In the genomic region with DNA sequence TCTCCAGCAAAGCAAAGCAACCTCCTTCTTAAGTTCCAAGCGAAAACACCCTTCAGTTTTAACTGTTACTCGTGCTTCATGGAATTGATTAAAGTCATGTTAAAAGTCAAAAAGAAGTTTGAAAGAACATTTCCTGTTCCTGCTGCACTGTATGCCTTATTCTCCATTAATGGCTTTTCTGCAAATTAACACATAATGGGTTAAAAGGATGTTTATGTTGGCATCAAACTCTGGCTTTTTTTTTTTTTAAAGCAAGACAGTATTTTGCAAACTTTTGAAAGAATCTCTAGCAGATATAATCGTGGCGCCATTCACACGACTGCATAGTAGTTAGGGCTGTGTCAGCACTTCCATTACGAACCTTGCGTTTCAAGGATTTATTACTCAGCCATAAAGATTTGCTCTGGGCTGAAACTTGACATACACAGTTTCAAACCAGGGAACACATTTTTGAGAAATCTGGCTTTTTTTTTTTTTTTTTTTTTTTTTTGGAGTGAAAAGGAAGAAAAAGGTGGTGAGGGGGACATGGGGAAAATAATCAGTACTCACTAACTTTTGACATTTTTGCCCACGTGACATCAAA, we compare ENCODE assay signal across 23 cellular contexts.
DNase-seq lines count a peak whose midpoint lies in the region; ATAC-seq, FAIRE-seq and TF ChIP-seq lines count a peak whose summit lies in the region.
"Had no signal": no experiment of that assay in that cellular context is flagged by ENCODE, and none has a peak within 500 bp of the region (broad histone marks: within the 10 kb centered on the region; RNA-seq: fewer than 3 reads in every experiment).

No MANE protein-coding gene starts in this region.

- H4K20me1 ChIP-seq in SK-N-SH (ENCODE audit: insufficient read depth) = no peaks in the 10 kb centered on the region
- H4K20me1 ChIP-seq in K562 (replicated peaks; ENCODE audit: control insufficient read depth, insufficient read depth, low read length) = no peaks in the 10 kb centered on the region

- H3K9me1 ChIP-seq in K562 (ENCODE audit: control insufficient read depth, insufficient read depth, low read length) = no peaks in the 10 kb centered on the region

- H3K79me2 ChIP-seq in SK-N-SH (ENCODE audit: insufficient read depth) = no peaks in the 10 kb centered on the region
- H3K79me2 ChIP-seq in K562 (ENCODE audit: control insufficient read depth, insufficient read depth, low read length) = no peaks in the 10 kb centered on the region

- no peak overlapping the region for H2BK12ac ChIP-seq in mesenchymal stem cell (ENCODE audit: low read length in 2 of 2)

- H2AK5ac ChIP-seq in mesenchymal stem cell (ENCODE audit: low read length, severe bottlenecking) = no peak overlapping the region

- POLR2A ChIA-PET in SK-N-SH (lab: Yijun Ruan, JAX) (no interaction called here), K562 (lab: Yijun Ruan, JAX) (no interaction called here)

- TF ChIP-seq RAD21 in SK-N-SH (IDR thresholded peaks at IDR 0.05; ENCODE audit: low read length) = no peak
- no peak for TF ChIP-seq RAD21 in K562 (CRISPR knock-in tag; conservative IDR thresholded peaks at IDR 0.05 in 1 of 2, IDR thresholded peaks at IDR 0.05 in 1 of 2)

- TF ChIP-seq EP300 in SK-N-SH (IDR thresholded peaks at IDR 0.05; ENCODE audit: borderline replicate concordance in 1 of 2, low read depth in 1 of 2, low read length in 1 of 2) (no peak), K562 (IDR thresholded peaks at IDR 0.05; ENCODE audit: low read length) (no peak)

- H2BK15ac ChIP-seq in mesenchymal stem cell (ENCODE audit: low read depth, poor library complexity, severe bottlenecking) = no peak overlapping the region

- H3K9me2 ChIP-seq in SK-N-SH = no peaks in the 10 kb centered on the region; the same call in 1 of the 2 replicates

- H3F3A ChIP-seq in SK-N-SH (replicated peaks; ENCODE audit: insufficient read depth) = no peaks in the 10 kb centered on the region

- no peak overlapping the region for H3K14ac ChIP-seq in mesenchymal stem cell (ENCODE audit: low read length in 2 of 2)

- H2AFZ ChIP-seq in SK-N-SH (ENCODE audit: low read depth) = peak overlapping the region; percentile 24; the same call in 1 of the 2 replicates
- H2AFZ ChIP-seq in K562 (ENCODE audit: low read depth, low read length) = no peak overlapping the region
- H2AFZ ChIP-seq in mesenchymal stem cell (ENCODE audit: low read depth, low read length) = no peak overlapping the region

- CTCF ChIA-PET in SK-N-SH (lab: Yijun Ruan, JAX) (no interaction called here), K562 (lab: Yijun Ruan, JAX; ENCODE audit: low intra/inter-chr PET ratio) (no interaction called here)

- H3K4me1 ChIP-seq in SK-N-SH (ENCODE audit: control insufficient read depth in 1 of 2, insufficient read depth in 2 of 2, low read depth in 1 of 2, low read length in 1 of 2) = no peaks in the 10 kb centered on the region
- H3K4me1 ChIP-seq in K562 (replicated peaks in 1 of 2; ENCODE audit: control insufficient read depth in 2 of 2, insufficient read depth in 2 of 2, low read length in 2 of 2) = no peaks in the 10 kb centered on the region
- no peaks in the 10 kb centered on the region for H3K4me1 ChIP-seq in mesenchymal stem cell (ENCODE audit: control insufficient read depth, insufficient read depth, low read depth, low read length)
- H3K4me1 ChIP-seq: SJCRH30 had no signal

- in situ Hi-C loops in K562 (cut with MboI) = no loop called here

- no peak overlapping the region for H3K4me3 ChIP-seq in SK-N-SH (ENCODE audit: low read depth in 2 of 2, low read length in 1 of 2)
- no peak overlapping the region for H3K4me3 ChIP-seq in K562
- no peak overlapping the region for H3K4me3 ChIP-seq in mesenchymal stem cell (ENCODE audit: insufficient read depth in 1 of 2, low read depth in 1 of 2, low read length in 2 of 2)
- H3K4me3 ChIP-seq: MG63, SJCRH30 had no signal

- TF ChIP-seq CTCF in SK-N-SH (IDR thresholded peaks at IDR 0.05) (no peak), K562 (IDR thresholded peaks at IDR 0.05 in 2 of 3, conservative IDR thresholded peaks at IDR 0.05 in 1 of 3; ENCODE audit: insufficient read depth in 2 of 3, low read depth in 1 of 3, low read length in 3 of 3) (no peak)

- H3K4me2 ChIP-seq in SK-N-SH (no peak overlapping the region), K562 (ENCODE audit: insufficient read depth, low read length) (no peak overlapping the region), mesenchymal stem cell (ENCODE audit: low read length, poor library complexity, severe bottlenecking) (no peak overlapping the region)

- 40% methylated on average over 8 of the region's 8 CpGs for WGBS in SK-N-SH (ENCODE audit: low lambda C conversion rate)
- WGBS in K562 (ENCODE audit: insufficient coverage, low coverage, missing lambda C conversion rate) = 6% methylated on average over 8 of the region's 8 CpGs
- 14% methylated on average over 5 of the region's 8 CpGs for WGBS in mesenchymal stem cell

- no peak for TF ChIP-seq POLR2A in K562 (conservative IDR thresholded peaks at IDR 0.05)

- no peak for FAIRE-seq in K562 (lab: Jason Lieb, UNC)
- FAIRE-seq: GM12892, GM19239, H1 had no signal

- H3K9ac ChIP-seq in SK-N-SH (no peak overlapping the region), K562 (ENCODE audit: insufficient read depth in 1 of 2, low read depth in 2 of 2, low read length in 2 of 2) (no peak overlapping the region), mesenchymal stem cell (ENCODE audit: low read length) (peak overlapping the region; percentile 20)

- no peak overlapping the region for H2BK120ac ChIP-seq in mesenchymal stem cell (ENCODE audit: low read depth, low read length)

- H4K91ac ChIP-seq in mesenchymal stem cell (ENCODE audit: low read length) = no peak overlapping the region

- no peaks in the 10 kb centered on the region for H3K27me3 ChIP-seq in SK-N-SH (ENCODE audit: insufficient read depth)
- no peaks in the 10 kb centered on the region for H3K27me3 ChIP-seq in K562 (ENCODE audit: control insufficient read depth in 2 of 2, insufficient read depth in 2 of 2, low read length in 2 of 2)
- H3K27me3 ChIP-seq in mesenchymal stem cell (ENCODE audit: control insufficient read depth in 1 of 2, insufficient read depth in 1 of 2, low read length in 2 of 2) = no peaks in the 10 kb centered on the region
- H3K27me3 ChIP-seq: MG63, SJCRH30 had no signal

- intact Hi-C loops in K562 (cut with micrococcal nuclease) = no loop called here

- H4K8ac ChIP-seq in mesenchymal stem cell (ENCODE audit: low read length) = no peak overlapping the region

- ATAC-seq in SK-N-SH treated with all-trans-retinoic acid at 6 μM for 48 hours (no peak), K562 (no peak)
- ATAC-seq: PC-3 had no signal

- DNase-seq in SK-N-SH = no peak
- no peak for DNase-seq in K562 (ENCODE audit: extremely low read depth in 1 of 4, low spot score in 3 of 4)
- peak; percentile 31 for DNase-seq in mesenchymal stem cell
- no peak for DNase-seq in NCI-H187 (lab: John Stamatoyannopoulos, UW)
- DNase-seq in NCI-H1092 treated with DMSO at 0.1 percent for 48 hours (lab: John Stamatoyannopoulos, UW) = no peak
- no peak for DNase-seq in T-helper 1 cell
- DNase-seq: DMS153; DND-41; HCEC 1CT; KG1; MG63; NCI-H2029 treated with DMSO at 0.1 percent for 48 hours; NCI-H446 treated with DMSO at 0.1 percent for 48 hours; NCI-H526; NCI-H82; NK-92 treated with Interleukin-12 subunit alpha and Interleukin-12 subunit beta, amount 100 ng/mL, for 24 hours; PC-3; SJCRH30 had no signal

- no peak overlapping the region for H3K23ac ChIP-seq in mesenchymal stem cell (ENCODE audit: low read length in 2 of 2)

- no TSS peak for BruUV-seq in K562 (replicated peaks; lab: Mats Ljungman, UMichigan)

- H3K9me3 ChIP-seq in SK-N-SH (no peaks in the 10 kb centered on the region), K562 (replicated peaks; ENCODE audit: control insufficient read depth, insufficient read depth, low read depth, low read length) (no peaks in the 10 kb centered on the region), mesenchymal stem cell (ENCODE audit: control insufficient read depth, low read length) (no peaks in the 10 kb centered on the region)
- H3K9me3 ChIP-seq: MG63, SJCRH30 had no signal

- H3K36me3 ChIP-seq in SK-N-SH (replicated peaks in 1 of 2; ENCODE audit: control insufficient read depth in 1 of 2, insufficient read depth in 2 of 2, low read length in 1 of 2) (no peaks in the 10 kb centered on the region), K562 (ENCODE audit: control insufficient read depth, insufficient read depth, low read length) (no peaks in the 10 kb centered on the region), mesenchymal stem cell (ENCODE audit: control insufficient read depth in 1 of 2, insufficient read depth in 2 of 2, low read depth in 1 of 2, low read length in 2 of 2) (no peaks in the 10 kb centered on the region)
- H3K36me3 ChIP-seq: MG63, SJCRH30 had no signal

- no peak overlapping the region for H3K4ac ChIP-seq in mesenchymal stem cell (ENCODE audit: low read depth in 1 of 2, low read length in 2 of 2)

- H3K27ac ChIP-seq in SK-N-SH (ENCODE audit: low read depth in 2 of 2, low read length in 1 of 2) (no peak overlapping the region), K562 (ENCODE audit: extremely low read depth, low read depth, low read length) (no peak overlapping the region), mesenchymal stem cell (ENCODE audit: low read length, poor library complexity, severe bottlenecking) (no peak overlapping the region)
- H3K27ac ChIP-seq: 22Rv1, SJCRH30 had no signal

- no peaks in the 10 kb centered on the region for H3K79me1 ChIP-seq in mesenchymal stem cell (replicated peaks; ENCODE audit: low read length, poor library complexity, severe bottlenecking)

- no peak overlapping the region for H3K18ac ChIP-seq in mesenchymal stem cell (ENCODE audit: low read depth in 1 of 2, low read length in 2 of 2)

- no peak overlapping the region for H2BK5ac ChIP-seq in mesenchymal stem cell (ENCODE audit: low read depth, low read length, poor library complexity, severe bottlenecking)

TF ChIP-seq in SK-N-SH, 30 proteins besides CTCF, POLR2A, EP300 and RAD21 (continues in another document):
- no peak for TF ChIP-seq YY1 (IDR thresholded peaks at IDR 0.05; ENCODE audit: low read depth)
- TF ChIP-seq SMC3 (IDR thresholded peaks at IDR 0.05; ENCODE audit: low read depth, low read length) = no peak
- TF ChIP-seq RFX5 (IDR thresholded peaks at IDR 0.05; ENCODE audit: low read length) = no peak
- no peak for TF ChIP-seq GATA2 (CRISPR knock-in tag; IDR thresholded peaks at IDR 0.05)

TF ChIP-seq in SK-N-SH treated with all-trans-retinoic acid at 6 μM for 48 hours, 23 proteins besides CTCF, POLR2A, EP300 and RAD21 (continues in another document):
- TF ChIP-seq ZNF8 (CRISPR knock-in tag; IDR thresholded peaks at IDR 0.05) (no peak), ZFP30 (CRISPR knock-in tag; IDR thresholded peaks at IDR 0.05) (no peak), ZC3H10 (CRISPR knock-in tag; IDR thresholded peaks at IDR 0.05) (no peak), OSR1 (CRISPR knock-in tag; IDR thresholded peaks at IDR 0.05) (no peak), TOX (CRISPR knock-in tag; IDR thresholded peaks at IDR 0.05; ENCODE audit: borderline replicate concordance) (no peak)
